1 cellular context compared by ENCODE assay signal in the genomic region with DNA sequence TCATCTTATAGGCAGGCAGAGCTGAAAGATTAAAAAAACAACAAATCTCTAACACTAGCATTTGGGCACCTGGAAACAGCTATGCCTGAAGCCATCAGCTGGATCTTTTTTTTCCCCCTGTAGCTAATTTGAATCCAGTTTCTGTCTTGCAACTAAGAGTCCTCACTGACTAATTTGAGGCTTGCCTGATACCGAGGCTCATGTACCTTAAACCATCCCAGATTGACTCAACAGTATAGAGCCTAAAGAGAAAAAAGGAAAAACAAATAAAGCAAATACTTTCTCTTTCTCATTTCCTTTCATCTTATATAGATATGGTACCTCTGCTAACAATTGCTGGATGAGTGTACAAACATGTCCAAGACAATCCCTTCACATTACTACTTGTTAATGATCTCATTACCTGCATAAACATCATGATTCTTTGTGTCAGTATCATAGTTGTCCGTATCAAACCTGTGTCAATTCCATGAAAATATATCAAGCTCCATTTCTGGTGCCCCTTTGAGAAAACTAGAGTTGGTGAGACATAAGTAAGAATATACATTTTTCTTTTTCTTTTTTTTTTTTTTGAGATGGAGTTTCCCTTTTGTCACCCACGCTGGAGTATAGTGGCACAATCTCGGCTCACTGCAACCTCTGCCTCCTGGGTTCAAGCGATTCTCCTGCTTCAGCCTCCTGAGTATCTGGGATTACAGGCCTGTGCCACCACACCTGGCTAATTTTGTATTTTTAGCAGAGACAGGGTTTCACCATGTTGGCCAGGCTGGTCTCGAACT.
TF ChIP-seq lines count a peak whose summit lies in the region.

No MANE protein-coding gene starts in this region.

TF ChIP-seq in HepG2, 621 proteins besides CTCF, POLR2A, EP300 and RAD21:
- TF ChIP-seq CAMTA2 (CRISPR knock-in tag; IDR thresholded peaks at IDR 0.05; ENCODE audit: borderline replicate concordance) (no peak), SCMH1 (CRISPR knock-in tag; IDR thresholded peaks at IDR 0.05; ENCODE audit: borderline replicate concordance) (no peak), ZNF879 (CRISPR knock-in tag; IDR thresholded peaks at IDR 0.05) (no peak), TBX3 (IDR thresholded peaks at IDR 0.05; ENCODE audit: borderline replicate concordance) (peak; percentile 65; the same call in 1 of the 2 replicates), ZNF225 (CRISPR knock-in tag; IDR thresholded peaks at IDR 0.05) (no peak), FOXP1 (IDR thresholded peaks at IDR 0.05) (no peak), FOXP1 (CRISPR knock-in tag; IDR thresholded peaks at IDR 0.05) (peak; percentile 47; the same call in 1 of the 2 replicates), SOX13 (IDR thresholded peaks at IDR 0.05) (no peak), SOX13 (CRISPR knock-in tag; conservative IDR thresholded peaks at IDR 0.05 in 1 of 2, IDR thresholded peaks at IDR 0.05 in 1 of 2) (peak in 1 of 2 experiments; percentile 65; a peak in 2 of 4 replicates), MXI1 (IDR thresholded peaks at IDR 0.05; ENCODE audit: borderline replicate concordance, low read depth, low read length) (no peak), SOX6 (IDR thresholded peaks at IDR 0.05) (no peak), SOX6 (CRISPR knock-in tag; IDR thresholded peaks at IDR 0.05) (peak; percentile 27; the same call in 1 of the 2 replicates), ZFYVE20 (CRISPR knock-in tag; IDR thresholded peaks at IDR 0.05; ENCODE audit: borderline replicate concordance, low read depth) (no peak), SOX5 (CRISPR knock-in tag; IDR thresholded peaks at IDR 0.05; ENCODE audit: borderline replicate concordance) (peak; percentile 81; the same call in 1 of the 2 replicates), ZBTB20 (CRISPR knock-in tag; IDR thresholded peaks at IDR 0.05; ENCODE audit: borderline replicate concordance, low read depth) (peak; percentile 49; the same call in 1 of the 2 replicates), FOXA3 (CRISPR knock-in tag; IDR thresholded peaks at IDR 0.05) (peak; percentile 8; the same call in 1 of the 2 replicates), ZNF816 (CRISPR knock-in tag; IDR thresholded peaks at IDR 0.05; ENCODE audit: borderline replicate concordance) (no peak), SP2 (CRISPR knock-in tag; IDR thresholded peaks at IDR 0.05) (no peak), ZNF326 (CRISPR knock-in tag; IDR thresholded peaks at IDR 0.05; ENCODE audit: borderline replicate concordance) (no peak), NAIF1 (CRISPR knock-in tag; IDR thresholded peaks at IDR 0.05; ENCODE audit: borderline replicate concordance) (no peak), TCF7 (IDR thresholded peaks at IDR 0.05; ENCODE audit: low read depth) (peak; percentile 38), ZNF329 (CRISPR knock-in tag; IDR thresholded peaks at IDR 0.05; ENCODE audit: low read depth) (peak; percentile 93), CREB1 (IDR thresholded peaks at IDR 0.05) (no peak), CREB1 (CRISPR knock-in tag; IDR thresholded peaks at IDR 0.05) (0 out of 2 replicates have a peak, but pooled peaks have one; percentile 8), AHR (CRISPR knock-in tag; IDR thresholded peaks at IDR 0.05) (no peak), RCOR2 (CRISPR knock-in tag; IDR thresholded peaks at IDR 0.05) (no peak), ZNF484 (CRISPR knock-in tag; IDR thresholded peaks at IDR 0.05; ENCODE audit: borderline replicate concordance, low read depth) (no peak), MTF1 (CRISPR knock-in tag; IDR thresholded peaks at IDR 0.05) (no peak)
- TF ChIP-seq, protein P1, sequence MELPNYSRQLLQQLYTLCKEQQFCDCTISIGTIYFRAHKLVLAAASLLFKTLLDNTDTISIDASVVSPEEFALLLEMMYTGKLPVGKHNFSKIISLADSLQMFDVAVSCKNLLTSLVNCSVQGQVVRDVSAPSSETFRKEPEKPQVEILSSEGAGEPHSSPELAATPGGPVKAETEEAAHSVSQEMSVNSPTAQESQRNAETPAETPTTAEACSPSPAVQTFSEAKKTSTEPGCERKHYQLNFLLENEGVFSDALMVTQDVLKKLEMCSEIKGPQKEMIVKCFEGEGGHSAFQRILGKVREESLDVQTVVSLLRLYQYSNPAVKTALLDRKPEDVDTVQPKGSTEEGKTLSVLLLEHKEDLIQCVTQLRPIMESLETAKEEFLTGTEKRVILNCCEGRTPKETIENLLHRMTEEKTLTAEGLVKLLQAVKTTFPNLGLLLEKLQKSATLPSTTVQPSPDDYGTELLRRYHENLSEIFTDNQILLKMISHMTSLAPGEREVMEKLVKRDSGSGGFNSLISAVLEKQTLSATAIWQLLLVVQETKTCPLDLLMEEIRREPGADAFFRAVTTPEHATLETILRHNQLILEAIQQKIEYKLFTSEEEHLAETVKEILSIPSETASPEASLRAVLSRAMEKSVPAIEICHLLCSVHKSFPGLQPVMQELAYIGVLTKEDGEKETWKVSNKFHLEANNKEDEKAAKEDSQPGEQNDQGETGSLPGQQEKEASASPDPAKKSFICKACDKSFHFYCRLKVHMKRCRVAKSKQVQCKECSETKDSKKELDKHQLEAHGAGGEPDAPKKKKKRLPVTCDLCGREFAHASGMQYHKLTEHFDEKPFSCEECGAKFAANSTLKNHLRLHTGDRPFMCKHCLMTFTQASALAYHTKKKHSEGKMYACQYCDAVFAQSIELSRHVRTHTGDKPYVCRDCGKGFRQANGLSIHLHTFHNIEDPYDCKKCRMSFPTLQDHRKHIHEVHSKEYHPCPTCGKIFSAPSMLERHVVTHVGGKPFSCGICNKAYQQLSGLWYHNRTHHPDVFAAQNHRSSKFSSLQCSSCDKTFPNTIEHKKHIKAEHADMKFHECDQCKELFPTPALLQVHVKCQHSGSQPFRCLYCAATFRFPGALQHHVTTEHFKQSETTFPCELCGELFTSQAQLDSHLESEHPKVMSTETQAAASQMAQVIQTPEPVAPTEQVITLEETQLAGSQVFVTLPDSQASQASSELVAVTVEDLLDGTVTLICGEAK (IDR thresholded peaks at IDR 0.05) = no peak
- TF ChIP-seq, protein P1 (CRISPR knock-in tag; IDR thresholded peaks at IDR 0.05) = no peak
- TF ChIP-seq, protein P2, sequence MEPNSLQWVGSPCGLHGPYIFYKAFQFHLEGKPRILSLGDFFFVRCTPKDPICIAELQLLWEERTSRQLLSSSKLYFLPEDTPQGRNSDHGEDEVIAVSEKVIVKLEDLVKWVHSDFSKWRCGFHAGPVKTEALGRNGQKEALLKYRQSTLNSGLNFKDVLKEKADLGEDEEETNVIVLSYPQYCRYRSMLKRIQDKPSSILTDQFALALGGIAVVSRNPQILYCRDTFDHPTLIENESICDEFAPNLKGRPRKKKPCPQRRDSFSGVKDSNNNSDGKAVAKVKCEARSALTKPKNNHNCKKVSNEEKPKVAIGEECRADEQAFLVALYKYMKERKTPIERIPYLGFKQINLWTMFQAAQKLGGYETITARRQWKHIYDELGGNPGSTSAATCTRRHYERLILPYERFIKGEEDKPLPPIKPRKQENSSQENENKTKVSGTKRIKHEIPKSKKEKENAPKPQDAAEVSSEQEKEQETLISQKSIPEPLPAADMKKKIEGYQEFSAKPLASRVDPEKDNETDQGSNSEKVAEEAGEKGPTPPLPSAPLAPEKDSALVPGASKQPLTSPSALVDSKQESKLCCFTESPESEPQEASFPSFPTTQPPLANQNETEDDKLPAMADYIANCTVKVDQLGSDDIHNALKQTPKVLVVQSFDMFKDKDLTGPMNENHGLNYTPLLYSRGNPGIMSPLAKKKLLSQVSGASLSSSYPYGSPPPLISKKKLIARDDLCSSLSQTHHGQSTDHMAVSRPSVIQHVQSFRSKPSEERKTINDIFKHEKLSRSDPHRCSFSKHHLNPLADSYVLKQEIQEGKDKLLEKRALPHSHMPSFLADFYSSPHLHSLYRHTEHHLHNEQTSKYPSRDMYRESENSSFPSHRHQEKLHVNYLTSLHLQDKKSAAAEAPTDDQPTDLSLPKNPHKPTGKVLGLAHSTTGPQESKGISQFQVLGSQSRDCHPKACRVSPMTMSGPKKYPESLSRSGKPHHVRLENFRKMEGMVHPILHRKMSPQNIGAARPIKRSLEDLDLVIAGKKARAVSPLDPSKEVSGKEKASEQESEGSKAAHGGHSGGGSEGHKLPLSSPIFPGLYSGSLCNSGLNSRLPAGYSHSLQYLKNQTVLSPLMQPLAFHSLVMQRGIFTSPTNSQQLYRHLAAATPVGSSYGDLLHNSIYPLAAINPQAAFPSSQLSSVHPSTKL (CRISPR knock-in tag; IDR thresholded peaks at IDR 0.05) = peak; percentile 42
- TF ChIP-seq, protein P3, sequence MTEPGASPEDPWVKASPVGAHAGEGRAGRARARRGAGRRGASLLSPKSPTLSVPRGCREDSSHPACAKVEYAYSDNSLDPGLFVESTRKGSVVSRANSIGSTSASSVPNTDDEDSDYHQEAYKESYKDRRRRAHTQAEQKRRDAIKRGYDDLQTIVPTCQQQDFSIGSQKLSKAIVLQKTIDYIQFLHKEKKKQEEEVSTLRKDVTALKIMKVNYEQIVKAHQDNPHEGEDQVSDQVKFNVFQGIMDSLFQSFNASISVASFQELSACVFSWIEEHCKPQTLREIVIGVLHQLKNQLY (CRISPR knock-in tag; IDR thresholded peaks at IDR 0.05) = no peak
- TF ChIP-seq, protein P4, sequence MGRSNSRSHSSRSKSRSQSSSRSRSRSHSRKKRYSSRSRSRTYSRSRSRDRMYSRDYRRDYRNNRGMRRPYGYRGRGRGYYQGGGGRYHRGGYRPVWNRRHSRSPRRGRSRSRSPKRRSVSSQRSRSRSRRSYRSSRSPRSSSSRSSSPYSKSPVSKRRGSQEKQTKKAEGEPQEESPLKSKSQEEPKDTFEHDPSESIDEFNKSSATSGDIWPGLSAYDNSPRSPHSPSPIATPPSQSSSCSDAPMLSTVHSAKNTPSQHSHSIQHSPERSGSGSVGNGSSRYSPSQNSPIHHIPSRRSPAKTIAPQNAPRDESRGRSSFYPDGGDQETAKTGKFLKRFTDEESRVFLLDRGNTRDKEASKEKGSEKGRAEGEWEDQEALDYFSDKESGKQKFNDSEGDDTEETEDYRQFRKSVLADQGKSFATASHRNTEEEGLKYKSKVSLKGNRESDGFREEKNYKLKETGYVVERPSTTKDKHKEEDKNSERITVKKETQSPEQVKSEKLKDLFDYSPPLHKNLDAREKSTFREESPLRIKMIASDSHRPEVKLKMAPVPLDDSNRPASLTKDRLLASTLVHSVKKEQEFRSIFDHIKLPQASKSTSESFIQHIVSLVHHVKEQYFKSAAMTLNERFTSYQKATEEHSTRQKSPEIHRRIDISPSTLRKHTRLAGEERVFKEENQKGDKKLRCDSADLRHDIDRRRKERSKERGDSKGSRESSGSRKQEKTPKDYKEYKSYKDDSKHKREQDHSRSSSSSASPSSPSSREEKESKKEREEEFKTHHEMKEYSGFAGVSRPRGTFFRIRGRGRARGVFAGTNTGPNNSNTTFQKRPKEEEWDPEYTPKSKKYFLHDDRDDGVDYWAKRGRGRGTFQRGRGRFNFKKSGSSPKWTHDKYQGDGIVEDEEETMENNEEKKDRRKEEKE (IDR thresholded peaks at IDR 0.05) = no peak
TF ChIP-seq in HepG2: peak in this region for 11.
